ENCODE assay signal across 1 cellular context in the genomic region with DNA sequence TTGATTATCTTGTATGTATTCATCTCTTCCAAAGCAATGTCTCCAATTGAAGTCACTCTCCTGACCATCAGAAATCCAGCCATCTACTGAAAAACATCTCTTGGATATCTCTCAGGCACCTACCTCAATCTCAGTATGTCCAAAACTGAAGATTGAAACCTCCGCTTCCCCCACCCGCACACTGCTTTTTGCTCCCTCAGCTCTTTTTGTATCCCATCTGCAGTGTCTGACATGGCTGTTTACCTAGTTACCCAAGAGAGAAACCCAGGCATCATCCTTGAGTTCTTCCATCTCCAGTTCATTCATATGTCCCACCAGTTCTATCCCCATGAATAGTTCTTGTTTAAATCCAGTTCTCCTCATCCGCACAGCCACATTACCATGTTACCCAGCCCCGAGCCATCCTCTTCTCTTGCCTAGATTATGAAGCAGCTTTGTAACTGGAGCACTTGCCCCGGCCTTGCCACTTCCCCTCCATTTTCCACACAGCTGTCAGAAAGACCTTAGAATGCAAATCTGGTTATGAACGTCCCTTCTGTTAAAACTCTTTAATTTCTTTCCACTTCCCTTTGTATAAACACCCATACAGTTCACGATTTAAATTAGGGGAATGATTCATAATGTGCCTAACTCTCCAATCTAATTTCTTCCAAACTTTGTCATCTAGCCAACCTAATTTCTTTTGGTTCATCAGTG.
TF ChIP-seq lines count a peak whose summit lies in the region.

No MANE protein-coding gene starts in this region.

TF ChIP-seq in IMR-90, 13 proteins besides CTCF, POLR2A, EP300 and RAD21:
- TF ChIP-seq MAFK (IDR thresholded peaks at IDR 0.05; ENCODE audit: low read depth, low read length): peak; percentile 5; the same call in 1 of the 2 replicates
- TF ChIP-seq USF2 (IDR thresholded peaks at IDR 0.05; ENCODE audit: low read depth, low read length): no peak
